In genomic region chr22:37804502-37804885, GRCh38 we compare ENCODE assay signal across 10 cellular contexts. TPM values are rescaled to one million over a fixed set of nuclear protein-coding genes. Genes with fewer than 3 reads are reported as not detected.
DNase-seq lines count a peak whose midpoint lies in the region; ATAC-seq, FAIRE-seq and TF ChIP-seq lines count a peak whose summit lies in the region.
"Had no signal": no experiment of that assay in that cellular context is flagged by ENCODE, and none has a peak within 500 bp of the region (broad histone marks: within the 10 kb centered on the region; RNA-seq: fewer than 3 reads in every experiment).

No MANE protein-coding gene starts in this region.

- ATAC-seq in HepG2 (no peak), GM19023 (IDR thresholded peaks at IDR 0.05; ENCODE audit: unreplicated experiment) (no peak), HG02642 (IDR thresholded peaks at IDR 0.05; ENCODE audit: poor library complexity, unreplicated experiment) (no peak), GM21619 (IDR thresholded peaks at IDR 0.05; ENCODE audit: unreplicated experiment) (no peak)

- WGBS in HepG2 (ENCODE audit: low lambda C conversion rate), result 2% methylated on average over 6 of the region's 27 CpGs
- WGBS in thyroid gland, 2 donors, result 4 to 11% methylated on average over 15 to 26 of the region's 27 CpGs

- TF ChIP-seq RAD21 in HepG2 (CRISPR knock-in tag; IDR thresholded peaks at IDR 0.05), result no peak

- H3K9ac ChIP-seq in adipocyte (ENCODE audit: low read length) (peak overlapping the region; percentile 85), HepG2 (ENCODE audit: insufficient read depth, low read depth, low read length) (peak overlapping the region; percentile 88)

- BruUV-seq in HepG2 (replicated peaks; lab: Mats Ljungman, UMichigan), result TSS peak; percentile 79

- no peak for FAIRE-seq in HepG2 (lab: Jason Lieb, UNC)
- FAIRE-seq: islet of Langerhans had no signal

- no peak overlapping the region for H2AFZ ChIP-seq in HepG2 (ENCODE audit: low read length)

- H3K27me3 ChIP-seq in adipocyte (replicated peaks; ENCODE audit: control insufficient read depth, insufficient read depth, low read length) (no peaks in the 10 kb centered on the region), HepG2 (ENCODE audit: control insufficient read depth in 1 of 2, insufficient read depth in 2 of 2, low read length in 2 of 2) (no peaks in the 10 kb centered on the region; a peak in 1 of 5 replicates), thyroid gland (no peaks in the 10 kb centered on the region)

- CTCF ChIA-PET in HepG2 (lab: Yijun Ruan, JAX; ENCODE audit: low intra/inter-chr PET ratio, low total read pairs), result no interaction called here

- intact Hi-C loops in HepG2 (cut with micrococcal nuclease; ENCODE audit: unreplicated experiment) (loop anchor here (5.0 to 10.0 kb wide), 2 partner anchors 57 to 150 kb away; partner anchors contain the start of gene PDXP), thyroid gland (cut with DNase I) (no loop called here)

- TF ChIP-seq CTCF in HepG2 (CRISPR knock-in tag; IDR thresholded peaks at IDR 0.05) (no peak), thyroid gland (IDR thresholded peaks at IDR 0.05) (no peak)

- H3K79me2 ChIP-seq in HepG2 (ENCODE audit: insufficient read depth, low read length), result peaks cover 25% of the 10 kb centered on the region

- POLR2A ChIA-PET in HepG2 (lab: Yijun Ruan, JAX), result interaction anchor here (0.6 to 8.6 kb wide), 27 partner anchors 8 to 243 kb away, joined by 3 to 127 read pairs (median 6); partner anchors contain the start of genes ANKRD54, C22orf23, GGA1 and LGALS1

- TF ChIP-seq POLR2A in HepG2 (IDR thresholded peaks at IDR 0.05; ENCODE audit: insufficient read depth in 1 of 2, low read depth in 2 of 2, low read length in 2 of 2) (no peak), thyroid gland (IDR thresholded peaks at IDR 0.05) (no peak)

- H3K4me2 ChIP-seq in HepG2 (ENCODE audit: low read depth, low read length), result peak overlapping the region; percentile 97

- peak; percentile 63 for DNase-seq in activated CD8-positive, alpha-beta memory T cell treated with anti-CD3 and anti-CD28 coated beads for 24 hours
- DNase-seq in activated CD8-positive, alpha-beta memory T cell treated with anti-CD3 and anti-CD28 coated beads, Interleukin-2, amount 50 U/mL, for 48 hours, result no peak
- peak; percentile 22 for DNase-seq in adipocyte (ENCODE audit: low read depth)
- no peak for DNase-seq in HepG2 (ENCODE audit: low spot score)
- no peak for DNase-seq in thyroid gland

- in situ Hi-C loops in HepG2 (cut with HindIII; ENCODE audit: extremely low pct_ligation_motif_present, low pct_unique_long_range_greater_than_20kb), result no loop called here

- H3K9me3 ChIP-seq in adipocyte (ENCODE audit: control insufficient read depth, low read length) (no peaks in the 10 kb centered on the region), HepG2 (ENCODE audit: low read length) (no peaks in the 10 kb centered on the region), thyroid gland (no peaks in the 10 kb centered on the region)

- no peak for TF ChIP-seq EP300 in HepG2 (IDR thresholded peaks at IDR 0.05; ENCODE audit: low read depth in 2 of 2, low read length in 2 of 2)
- TF ChIP-seq EP300 in HepG2 (CRISPR knock-in tag; IDR thresholded peaks at IDR 0.05; ENCODE audit: borderline replicate concordance), result no peak

- peak overlapping the region; percentile 88 for H3K4me3 ChIP-seq in adipocyte (ENCODE audit: low read length)
- H3K4me3 ChIP-seq in HepG2 (replicated peaks in 1 of 3; ENCODE audit: insufficient read depth in 1 of 3, low read depth in 2 of 3, low read length in 3 of 3), result peak overlapping the region; percentile 78 to 95 (median 93)
- peak overlapping the region in 2 of 3 donors; percentile 22 to 34 for H3K4me3 ChIP-seq in thyroid gland (replicated peaks in 1 of 3)

- H3K4me1 ChIP-seq in adipocyte (ENCODE audit: control insufficient read depth, insufficient read depth, low read length) (peaks cover 32% of the 10 kb centered on the region), HepG2 (ENCODE audit: insufficient read depth, low read length) (peaks cover 29% of the 10 kb centered on the region), thyroid gland (peaks cover 30 to 46% of the 10 kb centered on the region in 2 donors)

- H4K20me1 ChIP-seq in HepG2 (ENCODE audit: insufficient read depth, low read length), result peaks cover 36% of the 10 kb centered on the region; the same call in 1 of the 2 replicates

- H3K36me3 ChIP-seq in adipocyte (ENCODE audit: control insufficient read depth, insufficient read depth, low read length, severe bottlenecking) (no peaks in the 10 kb centered on the region), HepG2 (replicated peaks in 1 of 2; ENCODE audit: control insufficient read depth in 1 of 2, insufficient read depth in 2 of 2, low read length in 2 of 2) (no peaks in the 10 kb centered on the region), thyroid gland (no peaks in the 10 kb centered on the region)

- H3K27ac ChIP-seq in HepG2 (ENCODE audit: extremely low read length, insufficient read depth, low read length) (peak overlapping the region; percentile 77), thyroid gland (peak overlapping the region; percentile 40 to 83 (median 77))

RNA-seq across cellular contexts. Expression of gene GCAT, which starts 3.2 kb away (rescaled TPM):
- 50.3 and 56.8 TPM in 2 replicates for total RNA-seq in HepG2 (2016; rRNA removed; fragmentation: Illumina TruSeq; extraction: Trizol)
- total RNA-seq in HepG2 (2016; cell fraction: cytosol; rRNA removed; fragmentation: Illumina TruSeq; extraction: Trizol; ENCODE audit: low read depth), result 23.1 and 31.8 TPM in 2 replicates
- 52.6 and 58.0 TPM in 2 replicates for total RNA-seq in HepG2 (2016; cell fraction: insoluble cytoplasmic fraction; rRNA removed; fragmentation: Illumina TruSeq; extraction: Trizol)
- 32.9 and 38.6 TPM in 2 replicates for total RNA-seq in HepG2 (2016; cell fraction: membrane; rRNA removed; fragmentation: Illumina TruSeq; extraction: Trizol)
- 22.7 and 25.7 TPM in 2 replicates for total RNA-seq in HepG2 (2016; cell fraction: nucleus; rRNA removed; fragmentation: Illumina TruSeq; extraction: Trizol)
- 24.6 and 28.0 TPM in 2 replicates for polyA plus RNA-seq in HepG2 (2011; rRNA removed)
- polyA plus RNA-seq in HepG2 (2011; cell fraction: cytosol; rRNA removed), result 15.8 and 37.3 TPM in 2 replicates
- polyA plus RNA-seq in HepG2 (2011; cell fraction: nucleus; rRNA removed), result 35.2 and 54.6 TPM in 2 replicates
- 10.3 and 20.4 TPM in 2 replicates for polyA plus RNA-seq in HepG2 (2012)
- 22.8 and 31.3 TPM in 2 replicates for polyA plus RNA-seq in HepG2 (2016; cell fraction: cytosol; fragmentation: Illumina TruSeq; extraction: Trizol; ENCODE audit: low read depth)
- 55.4 and 57.3 TPM in 2 replicates for polyA plus RNA-seq in HepG2 (2016; cell fraction: insoluble cytoplasmic fraction; fragmentation: Illumina TruSeq; extraction: Trizol; ENCODE audit: low read depth)
- 28.0 and 32.8 TPM in 2 replicates for polyA plus RNA-seq in HepG2 (2016; cell fraction: membrane; fragmentation: Illumina TruSeq; extraction: Trizol; ENCODE audit: low read depth)
- polyA plus RNA-seq in HepG2 (2016; cell fraction: nucleus; fragmentation: Illumina TruSeq; extraction: Trizol; ENCODE audit: insufficient read depth, low read depth), result 37.4 and 40.9 TPM in 2 replicates
- polyA minus RNA-seq in HepG2 (2011; rRNA and poly(A)+ RNA removed; ENCODE audit: low replicate concordance), result 8.3 and 44.9 TPM in 2 replicates
- polyA minus RNA-seq in HepG2 (2011; cell fraction: cytosol; rRNA and poly(A)+ RNA removed), result 21.9 and 27.6 TPM in 2 replicates
- polyA minus RNA-seq in HepG2 (2011; cell fraction: nucleus; rRNA and poly(A)+ RNA removed), result 18.2 TPM in 2 replicates
- total RNA-seq in thyroid gland, result 10 to 100 TPM; 30.4 to 59.1 (median 38.2) TPM

RNA-seq across cellular contexts. Expression of gene GALR3, which starts 18.7 kb away (rescaled TPM):
- not detected in 2 replicates for total RNA-seq in HepG2 (2016; rRNA removed; fragmentation: Illumina TruSeq; extraction: Trizol)
- not detected in 2 replicates for total RNA-seq in HepG2 (2016; cell fraction: cytosol; rRNA removed; fragmentation: Illumina TruSeq; extraction: Trizol; ENCODE audit: low read depth)
- 0.15 TPM in 1 of 2 replicates, not detected in the other for total RNA-seq in HepG2 (2016; cell fraction: insoluble cytoplasmic fraction; rRNA removed; fragmentation: Illumina TruSeq; extraction: Trizol)
- total RNA-seq in HepG2 (2016; cell fraction: membrane; rRNA removed; fragmentation: Illumina TruSeq; extraction: Trizol), result not detected in 2 replicates
- total RNA-seq in HepG2 (2016; cell fraction: nucleus; rRNA removed; fragmentation: Illumina TruSeq; extraction: Trizol), result not detected in 2 replicates
- 0.05 and 0.13 TPM in 2 replicates for polyA plus RNA-seq in HepG2 (2011; rRNA removed)
- 0.06 and 0.12 TPM in 2 replicates for polyA plus RNA-seq in HepG2 (2011; cell fraction: cytosol; rRNA removed)
- polyA plus RNA-seq in HepG2 (2011; cell fraction: nucleus; rRNA removed), result 1.1 and 1.7 TPM in 2 replicates
- not detected in 2 replicates for polyA plus RNA-seq in HepG2 (2012)
- 0.11 TPM in 1 of 2 replicates, not detected in the other for polyA plus RNA-seq in HepG2 (2016; cell fraction: cytosol; fragmentation: Illumina TruSeq; extraction: Trizol; ENCODE audit: low read depth)
- not detected in 2 replicates for polyA plus RNA-seq in HepG2 (2016; cell fraction: insoluble cytoplasmic fraction; fragmentation: Illumina TruSeq; extraction: Trizol; ENCODE audit: low read depth)
- polyA plus RNA-seq in HepG2 (2016; cell fraction: membrane; fragmentation: Illumina TruSeq; extraction: Trizol; ENCODE audit: low read depth), result not detected in 2 replicates
- polyA plus RNA-seq in HepG2 (2016; cell fraction: nucleus; fragmentation: Illumina TruSeq; extraction: Trizol; ENCODE audit: insufficient read depth, low read depth), result not detected in 2 replicates
- polyA minus RNA-seq in HepG2 (2011; rRNA and poly(A)+ RNA removed; ENCODE audit: low replicate concordance), result 1.8 TPM in 1 of 2 replicates, not detected in the other
- not detected in 2 replicates for polyA minus RNA-seq in HepG2 (2011; cell fraction: cytosol; rRNA and poly(A)+ RNA removed)
- polyA minus RNA-seq in HepG2 (2011; cell fraction: nucleus; rRNA and poly(A)+ RNA removed), result 0.77 TPM in 1 of 2 replicates, not detected in the other
- total RNA-seq in thyroid gland, result not detected
- total RNA-seq: NCI-H460 had no signal

RNA-seq across cellular contexts. Expression of gene ANKRD54, which starts 39.6 kb away (rescaled TPM):
- total RNA-seq in HepG2 (2016; rRNA removed; fragmentation: Illumina TruSeq; extraction: Trizol) (31.9 and 33.6 TPM in 2 replicates), thyroid gland (10 to 100 TPM; 54.7 to 75.9 (median 61.5) TPM)
- total RNA-seq in HepG2 (2016; cell fraction: cytosol; rRNA removed; fragmentation: Illumina TruSeq; extraction: Trizol; ENCODE audit: low read depth), result 14.6 and 15.2 TPM in 2 replicates
- 27.3 and 32.7 TPM in 2 replicates for total RNA-seq in HepG2 (2016; cell fraction: insoluble cytoplasmic fraction; rRNA removed; fragmentation: Illumina TruSeq; extraction: Trizol)
- total RNA-seq in HepG2 (2016; cell fraction: membrane; rRNA removed; fragmentation: Illumina TruSeq; extraction: Trizol), result 29.4 and 34.6 TPM in 2 replicates
- total RNA-seq in HepG2 (2016; cell fraction: nucleus; rRNA removed; fragmentation: Illumina TruSeq; extraction: Trizol), result 20.7 and 24.5 TPM in 2 replicates
- 28.5 and 33.1 TPM in 2 replicates for polyA plus RNA-seq in HepG2 (2011; rRNA removed)
- polyA plus RNA-seq in HepG2 (2011; cell fraction: cytosol; rRNA removed), result 17.8 and 30.6 TPM in 2 replicates
- polyA plus RNA-seq in HepG2 (2011; cell fraction: nucleus; rRNA removed), result 64.2 and 84.7 TPM in 2 replicates
- polyA plus RNA-seq in HepG2 (2012), result 14.5 and 14.8 TPM in 2 replicates
- polyA plus RNA-seq in HepG2 (2016; cell fraction: cytosol; fragmentation: Illumina TruSeq; extraction: Trizol; ENCODE audit: low read depth), result 12.7 and 16.5 TPM in 2 replicates
- polyA plus RNA-seq in HepG2 (2016; cell fraction: insoluble cytoplasmic fraction; fragmentation: Illumina TruSeq; extraction: Trizol; ENCODE audit: low read depth), result 32.6 and 37.8 TPM in 2 replicates
- polyA plus RNA-seq in HepG2 (2016; cell fraction: membrane; fragmentation: Illumina TruSeq; extraction: Trizol; ENCODE audit: low read depth), result 25.4 and 26.8 TPM in 2 replicates
- polyA plus RNA-seq in HepG2 (2016; cell fraction: nucleus; fragmentation: Illumina TruSeq; extraction: Trizol; ENCODE audit: insufficient read depth, low read depth), result 46.2 and 51.6 TPM in 2 replicates
- 44.8 and 54.2 TPM in 2 replicates for polyA minus RNA-seq in HepG2 (2011; rRNA and poly(A)+ RNA removed; ENCODE audit: low replicate concordance)
- 12.0 and 15.7 TPM in 2 replicates for polyA minus RNA-seq in HepG2 (2011; cell fraction: cytosol; rRNA and poly(A)+ RNA removed)
- polyA minus RNA-seq in HepG2 (2011; cell fraction: nucleus; rRNA and poly(A)+ RNA removed), result 13.5 and 14.0 TPM in 2 replicates

RNA-seq across cellular contexts. Expression of gene EIF3L, which starts 44.7 kb away (rescaled TPM):
- 514 and 695 TPM in 2 replicates for total RNA-seq in HepG2 (2016; rRNA removed; fragmentation: Illumina TruSeq; extraction: Trizol)
- 243 and 303 TPM in 2 replicates for total RNA-seq in HepG2 (2016; cell fraction: cytosol; rRNA removed; fragmentation: Illumina TruSeq; extraction: Trizol; ENCODE audit: low read depth)
- 490 and 695 TPM in 2 replicates for total RNA-seq in HepG2 (2016; cell fraction: insoluble cytoplasmic fraction; rRNA removed; fragmentation: Illumina TruSeq; extraction: Trizol)
- total RNA-seq in HepG2 (2016; cell fraction: membrane; rRNA removed; fragmentation: Illumina TruSeq; extraction: Trizol), result 762 and 870 TPM in 2 replicates
- 260 and 289 TPM in 2 replicates for total RNA-seq in HepG2 (2016; cell fraction: nucleus; rRNA removed; fragmentation: Illumina TruSeq; extraction: Trizol)
- polyA plus RNA-seq in HepG2 (2011; rRNA removed), result 731 and 793 TPM in 2 replicates
- polyA plus RNA-seq in HepG2 (2011; cell fraction: cytosol; rRNA removed), result 709 and 837 TPM in 2 replicates
- polyA plus RNA-seq in HepG2 (2011; cell fraction: nucleus; rRNA removed), result 198 TPM in 2 replicates
- 793 and 993 TPM in 2 replicates for polyA plus RNA-seq in HepG2 (2012)
- 256 and 328 TPM in 2 replicates for polyA plus RNA-seq in HepG2 (2016; cell fraction: cytosol; fragmentation: Illumina TruSeq; extraction: Trizol; ENCODE audit: low read depth)
- polyA plus RNA-seq in HepG2 (2016; cell fraction: insoluble cytoplasmic fraction; fragmentation: Illumina TruSeq; extraction: Trizol; ENCODE audit: low read depth), result 558 and 645 TPM in 2 replicates
- 640 and 832 TPM in 2 replicates for polyA plus RNA-seq in HepG2 (2016; cell fraction: membrane; fragmentation: Illumina TruSeq; extraction: Trizol; ENCODE audit: low read depth)
- 328 and 345 TPM in 2 replicates for polyA plus RNA-seq in HepG2 (2016; cell fraction: nucleus; fragmentation: Illumina TruSeq; extraction: Trizol; ENCODE audit: insufficient read depth, low read depth)
- polyA minus RNA-seq in HepG2 (2011; rRNA and poly(A)+ RNA removed; ENCODE audit: low replicate concordance), result 689 and 781 TPM in 2 replicates
- 221 and 268 TPM in 2 replicates for polyA minus RNA-seq in HepG2 (2011; cell fraction: cytosol; rRNA and poly(A)+ RNA removed)
- polyA minus RNA-seq in HepG2 (2011; cell fraction: nucleus; rRNA and poly(A)+ RNA removed), result 133 and 175 TPM in 2 replicates
- total RNA-seq in thyroid gland, result 100 to 1,000 TPM; 423 to 557 (median 455) TPM

Comparison
In these comparisons a context has a peak if more than half of its experiments do, and no peak if none do; other contexts are left out.
1. DNase-seq: peak in activated CD8-positive, alpha-beta memory T cell treated with anti-CD3 and anti-CD28 coated beads for 24 hours (single experiment) and adipocyte (single experiment); none in activated CD8-positive, alpha-beta memory T cell treated with anti-CD3 and anti-CD28 coated beads, Interleukin-2, amount 50 U/mL, for 48 hours (single experiment), HepG2 (single experiment) and thyroid gland (0 of 2).
2. H3K4me3 ChIP-seq: peak in every context shown above with its lines; median percentile 93 in HepG2; 88 in adipocyte; 28 in thyroid gland.